Comparison of ENCODE assay signal across 27 cellular contexts in the genomic region with DNA sequence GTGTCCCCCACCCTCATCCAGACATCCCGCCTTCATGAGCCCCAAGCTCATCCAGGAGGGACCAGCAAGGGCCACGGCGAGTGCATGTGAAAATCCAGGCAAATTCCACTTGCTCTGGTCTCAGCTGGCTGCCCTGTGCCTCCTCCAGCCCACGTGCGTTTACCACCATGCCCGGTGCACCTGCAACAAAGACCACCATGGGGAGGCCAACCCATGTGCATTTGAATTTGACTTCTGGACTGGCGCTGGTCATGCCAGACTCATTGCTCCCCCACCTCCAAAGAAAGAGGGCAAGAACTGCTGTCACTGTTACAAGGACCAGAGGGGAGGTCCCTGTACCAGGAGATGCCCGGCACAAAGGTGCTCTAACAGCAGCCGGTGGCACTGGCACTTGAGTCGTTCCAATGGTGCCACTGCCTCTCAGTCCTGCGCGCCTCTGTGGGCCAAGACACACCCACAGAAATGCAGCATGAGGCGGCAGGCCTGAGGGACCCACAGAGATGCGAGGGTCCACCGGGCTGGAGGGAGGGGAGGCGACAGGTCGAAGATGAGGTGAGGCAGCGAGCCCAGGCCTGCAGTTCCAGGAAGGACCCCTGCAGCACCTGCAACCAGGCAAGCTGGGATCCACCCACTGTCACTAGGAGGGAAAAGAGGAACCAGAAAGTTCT.
"Had no signal": no experiment of that assay in that cellular context is flagged by ENCODE, and none has a peak within 500 bp of the region (broad histone marks: within the 10 kb centered on the region; RNA-seq: fewer than 3 reads in every experiment).

No MANE protein-coding gene starts in this region.

- H3K9me3 Mint-ChIP-seq: dendritic cell treated with granulocyte-macrophage colony-stimulating factor and Interleukin-4, amounts not matched to agents 40 ng/mL and 50 ng/mL, for 4 days; memory B cell; natural killer cell; stimulated activated effector memory CD8-positive, alpha-beta T cell treated with anti-CD3 and anti-CD28 coated beads, Interleukin-12 subunit alpha, Interleukin-12 subunit beta, amount 100 ng/mL, for 72 hours; type B pancreatic cell had no signal

- H3K4me1 ChIP-seq: colonic mucosa, esophagus squamous epithelium, neural progenitor cell, psoas muscle, tibial artery had no signal

- H3K27me3 ChIP-seq: colonic mucosa, neural progenitor cell, ovary, sigmoid colon, testis had no signal

- H3K36me3 Mint-ChIP-seq: immature natural killer cell; memory B cell; natural killer cell; stimulated activated effector memory CD8-positive, alpha-beta T cell treated with anti-CD3 and anti-CD28 coated beads, Interleukin-12 subunit alpha, Interleukin-12 subunit beta, amount 100 ng/mL, for 72 hours had no signal

- FAIRE-seq: endometrium had no signal

- H3K36me3 ChIP-seq: colonic mucosa, esophagus squamous epithelium, neural progenitor cell, ovary, sigmoid colon, tibial artery had no signal

- H3K27ac Mint-ChIP-seq: dendritic cell treated with granulocyte-macrophage colony-stimulating factor and Interleukin-4, amounts not matched to agents 40 ng/mL and 50 ng/mL, for 4 days; immature natural killer cell; memory B cell; natural killer cell; neural progenitor cell; stimulated activated effector memory CD8-positive, alpha-beta T cell treated with anti-CD3 and anti-CD28 coated beads, Interleukin-12 subunit alpha, Interleukin-12 subunit beta, amount 100 ng/mL, for 72 hours; type B pancreatic cell had no signal

- H3K4me2 ChIP-seq: neural progenitor cell had no signal

- H3K9me3 ChIP-seq: colonic mucosa, esophagus squamous epithelium, ovary, psoas muscle, testis had no signal

- ATAC-seq: natural killer cell; psoas muscle; stimulated activated effector memory CD8-positive, alpha-beta T cell treated with anti-CD3 and anti-CD28 coated beads, Interleukin-12 subunit alpha, Interleukin-12 subunit beta, amount 100 ng/mL, for 72 hours; stimulated activated naive CD8-positive, alpha-beta T cell treated with anti-CD3 and anti-CD28 coated beads, Interleukin-15, Interleukin-2, amounts not matched to agents 100 U/mL and 50 U/mL, for 24 hours had no signal

- H3K4me1 Mint-ChIP-seq: immature natural killer cell, memory B cell, natural killer cell had no signal

- H3K4me3 Mint-ChIP-seq: dendritic cell treated with granulocyte-macrophage colony-stimulating factor and Interleukin-4, amounts not matched to agents 40 ng/mL and 50 ng/mL, for 4 days; immature natural killer cell; memory B cell; natural killer cell; neural progenitor cell; stimulated activated effector memory CD8-positive, alpha-beta T cell treated with anti-CD3 and anti-CD28 coated beads, Interleukin-12 subunit alpha, Interleukin-12 subunit beta, amount 100 ng/mL, for 72 hours; type B pancreatic cell had no signal

- H3K27ac ChIP-seq: colonic mucosa, esophagus squamous epithelium, neural progenitor cell, ovary, psoas muscle, sigmoid colon, testis, tibial artery had no signal

- H2AFZ ChIP-seq: neural progenitor cell had no signal

- H3K9ac ChIP-seq: neural progenitor cell had no signal

- H3K27me3 Mint-ChIP-seq: dendritic cell treated with granulocyte-macrophage colony-stimulating factor and Interleukin-4, amounts not matched to agents 40 ng/mL and 50 ng/mL, for 4 days had no signal

- H3K4me3 ChIP-seq: colonic mucosa, esophagus squamous epithelium, lung, neural progenitor cell, ovary, psoas muscle, sigmoid colon, testis, tibial artery had no signal

- DNase-seq: colonic mucosa; effector memory CD4-positive, alpha-beta T cell; erythroblast; esophagus squamous epithelium; foreskin melanocyte; hypothalamus; immature natural killer cell; islet precursor cell; natural killer cell; nucleus accumbens; ovary; right cardiac atrium; sigmoid colon; stimulated activated CD4-positive, alpha-beta T cell treated with anti-CD3 and anti-CD28 coated beads, Interleukin-2, amount 100 ng/mL, for 24 hours; stimulated activated CD4-positive, alpha-beta T cell treated with anti-CD3 and anti-CD28 coated beads, Interleukin-4, amount 100 ng/mL, for 24 hours; stimulated activated naive CD8-positive, alpha-beta T cell treated with anti-CD3 and anti-CD28 coated beads, Interleukin-15, Interleukin-2, amounts not matched to agents 100 U/mL and 50 U/mL, for 24 hours; substantia nigra; testis; tibial artery had no signal
